1 cellular context compared by ENCODE assay signal in the genomic region with DNA sequence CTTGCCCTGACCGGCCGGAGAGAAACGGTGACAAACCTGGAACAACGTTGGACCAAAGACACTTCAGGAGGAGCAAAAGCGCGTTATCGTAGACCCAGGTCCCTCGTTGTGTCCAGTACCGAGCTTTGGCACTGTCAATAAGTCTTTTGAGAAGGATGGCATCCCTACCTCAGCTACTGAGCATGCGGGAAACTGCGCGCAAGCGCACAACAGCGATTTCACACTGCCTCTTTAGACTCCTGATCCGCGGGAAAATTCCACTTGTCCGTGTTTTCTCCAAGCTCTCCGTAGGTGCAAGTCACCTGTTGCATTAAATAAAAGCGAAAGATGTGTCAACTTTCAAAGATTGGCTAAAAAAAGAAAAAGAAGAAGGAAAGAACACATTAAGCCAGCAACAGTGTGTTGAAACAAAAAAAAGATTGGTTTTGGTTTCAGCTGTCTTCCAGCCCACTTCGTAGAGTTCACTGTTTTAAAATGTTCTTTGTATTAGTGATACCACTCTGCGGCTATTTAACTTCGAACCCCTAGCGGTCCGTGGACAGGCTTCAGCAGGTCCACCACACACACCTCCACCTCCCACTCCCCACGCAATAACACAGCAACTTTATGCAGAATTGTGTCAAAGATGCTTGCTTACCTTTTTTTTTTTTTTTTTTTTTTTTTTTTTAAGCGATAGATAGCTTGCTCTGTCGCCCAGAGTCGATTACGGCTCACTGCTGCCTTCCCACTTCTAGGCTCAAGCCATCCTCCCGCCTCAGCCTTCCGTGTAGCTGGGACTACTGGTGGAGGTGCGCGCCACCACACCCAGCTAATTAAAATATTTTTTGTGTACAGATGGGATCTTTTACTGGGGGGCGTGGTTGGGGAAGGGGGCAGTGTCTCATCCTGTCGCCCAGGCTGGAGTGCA.
TF ChIP-seq lines count a peak whose summit lies in the region.

A gene with protein sequence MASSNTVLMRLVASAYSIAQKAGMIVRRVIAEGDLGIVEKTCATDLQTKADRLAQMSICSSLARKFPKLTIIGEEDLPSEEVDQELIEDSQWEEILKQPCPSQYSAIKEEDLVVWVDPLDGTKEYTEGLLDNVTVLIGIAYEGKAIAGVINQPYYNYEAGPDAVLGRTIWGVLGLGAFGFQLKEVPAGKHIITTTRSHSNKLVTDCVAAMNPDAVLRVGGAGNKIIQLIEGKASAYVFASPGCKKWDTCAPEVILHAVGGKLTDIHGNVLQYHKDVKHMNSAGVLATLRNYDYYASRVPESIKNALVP (minus strand): TSS at position 139 of the 907 bp plus-strand sequence. CDS start 9,942 bp downstream, outside the sequence.

TF ChIP-seq in HepG2, 621 proteins besides CTCF, POLR2A, EP300 and RAD21 (continued from another document and continues in another):
- TF ChIP-seq, protein P1, sequence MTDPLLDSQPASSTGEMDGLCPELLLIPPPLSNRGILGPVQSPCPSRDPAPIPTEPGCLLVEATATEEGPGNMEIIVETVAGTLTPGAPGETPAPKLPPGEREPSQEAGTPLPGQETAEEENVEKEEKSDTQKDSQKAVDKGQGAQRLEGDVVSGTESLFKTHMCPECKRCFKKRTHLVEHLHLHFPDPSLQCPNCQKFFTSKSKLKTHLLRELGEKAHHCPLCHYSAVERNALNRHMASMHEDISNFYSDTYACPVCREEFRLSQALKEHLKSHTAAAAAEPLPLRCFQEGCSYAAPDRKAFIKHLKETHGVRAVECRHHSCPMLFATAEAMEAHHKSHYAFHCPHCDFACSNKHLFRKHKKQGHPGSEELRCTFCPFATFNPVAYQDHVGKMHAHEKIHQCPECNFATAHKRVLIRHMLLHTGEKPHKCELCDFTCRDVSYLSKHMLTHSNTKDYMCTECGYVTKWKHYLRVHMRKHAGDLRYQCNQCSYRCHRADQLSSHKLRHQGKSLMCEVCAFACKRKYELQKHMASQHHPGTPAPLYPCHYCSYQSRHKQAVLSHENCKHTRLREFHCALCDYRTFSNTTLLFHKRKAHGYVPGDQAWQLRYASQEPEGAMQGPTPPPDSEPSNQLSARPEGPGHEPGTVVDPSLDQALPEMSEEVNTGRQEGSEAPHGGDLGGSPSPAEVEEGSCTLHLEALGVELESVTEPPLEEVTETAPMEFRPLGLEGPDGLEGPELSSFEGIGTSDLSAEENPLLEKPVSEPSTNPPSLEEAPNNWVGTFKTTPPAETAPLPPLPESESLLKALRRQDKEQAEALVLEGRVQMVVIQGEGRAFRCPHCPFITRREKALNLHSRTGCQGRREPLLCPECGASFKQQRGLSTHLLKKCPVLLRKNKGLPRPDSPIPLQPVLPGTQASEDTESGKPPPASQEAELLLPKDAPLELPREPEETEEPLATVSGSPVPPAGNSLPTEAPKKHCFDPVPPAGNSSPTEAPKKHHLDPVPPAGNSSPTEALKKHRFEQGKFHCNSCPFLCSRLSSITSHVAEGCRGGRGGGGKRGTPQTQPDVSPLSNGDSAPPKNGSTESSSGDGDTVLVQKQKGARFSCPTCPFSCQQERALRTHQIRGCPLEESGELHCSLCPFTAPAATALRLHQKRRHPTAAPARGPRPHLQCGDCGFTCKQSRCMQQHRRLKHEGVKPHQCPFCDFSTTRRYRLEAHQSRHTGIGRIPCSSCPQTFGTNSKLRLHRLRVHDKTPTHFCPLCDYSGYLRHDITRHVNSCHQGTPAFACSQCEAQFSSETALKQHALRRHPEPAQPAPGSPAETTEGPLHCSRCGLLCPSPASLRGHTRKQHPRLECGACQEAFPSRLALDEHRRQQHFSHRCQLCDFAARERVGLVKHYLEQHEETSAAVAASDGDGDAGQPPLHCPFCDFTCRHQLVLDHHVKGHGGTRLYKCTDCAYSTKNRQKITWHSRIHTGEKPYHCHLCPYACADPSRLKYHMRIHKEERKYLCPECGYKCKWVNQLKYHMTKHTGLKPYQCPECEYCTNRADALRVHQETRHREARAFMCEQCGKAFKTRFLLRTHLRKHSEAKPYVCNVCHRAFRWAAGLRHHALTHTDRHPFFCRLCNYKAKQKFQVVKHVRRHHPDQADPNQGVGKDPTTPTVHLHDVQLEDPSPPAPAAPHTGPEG (CRISPR knock-in tag; IDR thresholded peaks at IDR 0.05), result 0 out of 2 replicates have a peak, but pooled peaks have one; percentile 20
- peak; percentile 80; the same call in 1 of the 2 replicates for TF ChIP-seq ZNF615 (CRISPR knock-in tag; IDR thresholded peaks at IDR 0.05; ENCODE audit: borderline replicate concordance)
- no peak for TF ChIP-seq ZNF672 (CRISPR knock-in tag; IDR thresholded peaks at IDR 0.05)
- no peak for TF ChIP-seq HNRNPUL1 (IDR thresholded peaks at IDR 0.05; ENCODE audit: low read depth, low read length)
- TF ChIP-seq KDM3A (CRISPR knock-in tag; IDR thresholded peaks at IDR 0.05; ENCODE audit: low read depth), result no peak
- TF ChIP-seq, protein P2, sequence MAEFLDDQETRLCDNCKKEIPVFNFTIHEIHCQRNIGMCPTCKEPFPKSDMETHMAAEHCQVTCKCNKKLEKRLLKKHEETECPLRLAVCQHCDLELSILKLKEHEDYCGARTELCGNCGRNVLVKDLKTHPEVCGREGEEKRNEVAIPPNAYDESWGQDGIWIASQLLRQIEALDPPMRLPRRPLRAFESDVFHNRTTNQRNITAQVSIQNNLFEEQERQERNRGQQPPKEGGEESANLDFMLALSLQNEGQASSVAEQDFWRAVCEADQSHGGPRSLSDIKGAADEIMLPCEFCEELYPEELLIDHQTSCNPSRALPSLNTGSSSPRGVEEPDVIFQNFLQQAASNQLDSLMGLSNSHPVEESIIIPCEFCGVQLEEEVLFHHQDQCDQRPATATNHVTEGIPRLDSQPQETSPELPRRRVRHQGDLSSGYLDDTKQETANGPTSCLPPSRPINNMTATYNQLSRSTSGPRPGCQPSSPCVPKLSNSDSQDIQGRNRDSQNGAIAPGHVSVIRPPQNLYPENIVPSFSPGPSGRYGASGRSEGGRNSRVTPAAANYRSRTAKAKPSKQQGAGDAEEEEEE (CRISPR knock-in tag; IDR thresholded peaks at IDR 0.05; ENCODE audit: borderline replicate concordance), result no peak
- TF ChIP-seq, protein P3, sequence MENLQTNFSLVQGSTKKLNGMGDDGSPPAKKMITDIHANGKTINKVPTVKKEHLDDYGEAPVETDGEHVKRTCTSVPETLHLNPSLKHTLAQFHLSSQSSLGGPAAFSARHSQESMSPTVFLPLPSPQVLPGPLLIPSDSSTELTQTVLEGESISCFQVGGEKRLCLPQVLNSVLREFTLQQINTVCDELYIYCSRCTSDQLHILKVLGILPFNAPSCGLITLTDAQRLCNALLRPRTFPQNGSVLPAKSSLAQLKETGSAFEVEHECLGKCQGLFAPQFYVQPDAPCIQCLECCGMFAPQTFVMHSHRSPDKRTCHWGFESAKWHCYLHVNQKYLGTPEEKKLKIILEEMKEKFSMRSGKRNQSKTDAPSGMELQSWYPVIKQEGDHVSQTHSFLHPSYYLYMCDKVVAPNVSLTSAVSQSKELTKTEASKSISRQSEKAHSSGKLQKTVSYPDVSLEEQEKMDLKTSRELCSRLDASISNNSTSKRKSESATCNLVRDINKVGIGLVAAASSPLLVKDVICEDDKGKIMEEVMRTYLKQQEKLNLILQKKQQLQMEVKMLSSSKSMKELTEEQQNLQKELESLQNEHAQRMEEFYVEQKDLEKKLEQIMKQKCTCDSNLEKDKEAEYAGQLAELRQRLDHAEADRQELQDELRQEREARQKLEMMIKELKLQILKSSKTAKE (CRISPR knock-in tag; IDR thresholded peaks at IDR 0.05; ENCODE audit: borderline replicate concordance), result no peak
- no peak for TF ChIP-seq IKZF1 (IDR thresholded peaks at IDR 0.05)
- TF ChIP-seq ERF (CRISPR knock-in tag; IDR thresholded peaks at IDR 0.05), result peak; percentile 43; the same call in 1 of the 2 replicates
- TF ChIP-seq, protein P4, sequence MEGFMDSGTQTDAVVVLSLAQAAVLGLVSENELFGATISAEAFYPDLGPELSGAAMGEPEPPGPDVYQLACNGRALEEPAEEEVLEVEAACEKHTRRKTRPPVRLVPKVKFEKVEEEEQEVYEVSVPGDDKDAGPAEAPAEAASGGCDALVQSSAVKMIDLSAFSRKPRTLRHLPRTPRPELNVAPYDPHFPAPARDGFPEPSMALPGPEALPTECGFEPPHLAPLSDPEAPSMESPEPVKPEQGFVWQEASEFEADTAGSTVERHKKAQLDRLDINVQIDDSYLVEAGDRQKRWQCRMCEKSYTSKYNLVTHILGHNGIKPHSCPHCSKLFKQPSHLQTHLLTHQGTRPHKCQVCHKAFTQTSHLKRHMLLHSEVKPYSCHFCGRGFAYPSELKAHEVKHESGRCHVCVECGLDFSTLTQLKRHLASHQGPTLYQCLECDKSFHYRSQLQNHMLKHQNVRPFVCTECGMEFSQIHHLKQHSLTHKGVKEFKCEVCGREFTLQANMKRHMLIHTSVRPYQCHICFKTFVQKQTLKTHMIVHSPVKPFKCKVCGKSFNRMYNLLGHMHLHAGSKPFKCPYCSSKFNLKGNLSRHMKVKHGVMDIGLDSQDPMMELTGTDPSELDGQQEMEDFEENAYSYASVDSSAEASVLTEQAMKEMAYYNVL (CRISPR knock-in tag; IDR thresholded peaks at IDR 0.05; ENCODE audit: borderline replicate concordance), result no peak
- TF ChIP-seq, protein P5, sequence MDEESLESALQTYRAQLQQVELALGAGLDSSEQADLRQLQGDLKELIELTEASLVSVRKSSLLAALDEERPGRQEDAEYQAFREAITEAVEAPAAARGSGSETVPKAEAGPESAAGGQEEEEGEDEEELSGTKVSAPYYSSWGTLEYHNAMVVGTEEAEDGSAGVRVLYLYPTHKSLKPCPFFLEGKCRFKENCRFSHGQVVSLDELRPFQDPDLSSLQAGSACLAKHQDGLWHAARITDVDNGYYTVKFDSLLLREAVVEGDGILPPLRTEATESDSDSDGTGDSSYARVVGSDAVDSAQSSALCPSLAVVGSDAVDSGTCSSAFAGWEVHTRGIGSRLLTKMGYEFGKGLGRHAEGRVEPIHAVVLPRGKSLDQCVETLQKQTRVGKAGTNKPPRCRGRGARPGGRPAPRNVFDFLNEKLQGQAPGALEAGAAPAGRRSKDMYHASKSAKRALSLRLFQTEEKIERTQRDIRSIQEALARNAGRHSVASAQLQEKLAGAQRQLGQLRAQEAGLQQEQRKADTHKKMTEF (CRISPR knock-in tag; IDR thresholded peaks at IDR 0.05), result peak; percentile 57
- TF ChIP-seq, protein P6, sequence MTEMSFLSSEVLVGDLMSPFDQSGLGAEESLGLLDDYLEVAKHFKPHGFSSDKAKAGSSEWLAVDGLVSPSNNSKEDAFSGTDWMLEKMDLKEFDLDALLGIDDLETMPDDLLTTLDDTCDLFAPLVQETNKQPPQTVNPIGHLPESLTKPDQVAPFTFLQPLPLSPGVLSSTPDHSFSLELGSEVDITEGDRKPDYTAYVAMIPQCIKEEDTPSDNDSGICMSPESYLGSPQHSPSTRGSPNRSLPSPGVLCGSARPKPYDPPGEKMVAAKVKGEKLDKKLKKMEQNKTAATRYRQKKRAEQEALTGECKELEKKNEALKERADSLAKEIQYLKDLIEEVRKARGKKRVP (CRISPR knock-in tag; IDR thresholded peaks at IDR 0.05), result no peak
- no peak for TF ChIP-seq RFX1 (IDR thresholded peaks at IDR 0.05)
- TF ChIP-seq PHF8 (CRISPR knock-in tag; IDR thresholded peaks at IDR 0.05), result peak; percentile 68
- TF ChIP-seq, protein P7, sequence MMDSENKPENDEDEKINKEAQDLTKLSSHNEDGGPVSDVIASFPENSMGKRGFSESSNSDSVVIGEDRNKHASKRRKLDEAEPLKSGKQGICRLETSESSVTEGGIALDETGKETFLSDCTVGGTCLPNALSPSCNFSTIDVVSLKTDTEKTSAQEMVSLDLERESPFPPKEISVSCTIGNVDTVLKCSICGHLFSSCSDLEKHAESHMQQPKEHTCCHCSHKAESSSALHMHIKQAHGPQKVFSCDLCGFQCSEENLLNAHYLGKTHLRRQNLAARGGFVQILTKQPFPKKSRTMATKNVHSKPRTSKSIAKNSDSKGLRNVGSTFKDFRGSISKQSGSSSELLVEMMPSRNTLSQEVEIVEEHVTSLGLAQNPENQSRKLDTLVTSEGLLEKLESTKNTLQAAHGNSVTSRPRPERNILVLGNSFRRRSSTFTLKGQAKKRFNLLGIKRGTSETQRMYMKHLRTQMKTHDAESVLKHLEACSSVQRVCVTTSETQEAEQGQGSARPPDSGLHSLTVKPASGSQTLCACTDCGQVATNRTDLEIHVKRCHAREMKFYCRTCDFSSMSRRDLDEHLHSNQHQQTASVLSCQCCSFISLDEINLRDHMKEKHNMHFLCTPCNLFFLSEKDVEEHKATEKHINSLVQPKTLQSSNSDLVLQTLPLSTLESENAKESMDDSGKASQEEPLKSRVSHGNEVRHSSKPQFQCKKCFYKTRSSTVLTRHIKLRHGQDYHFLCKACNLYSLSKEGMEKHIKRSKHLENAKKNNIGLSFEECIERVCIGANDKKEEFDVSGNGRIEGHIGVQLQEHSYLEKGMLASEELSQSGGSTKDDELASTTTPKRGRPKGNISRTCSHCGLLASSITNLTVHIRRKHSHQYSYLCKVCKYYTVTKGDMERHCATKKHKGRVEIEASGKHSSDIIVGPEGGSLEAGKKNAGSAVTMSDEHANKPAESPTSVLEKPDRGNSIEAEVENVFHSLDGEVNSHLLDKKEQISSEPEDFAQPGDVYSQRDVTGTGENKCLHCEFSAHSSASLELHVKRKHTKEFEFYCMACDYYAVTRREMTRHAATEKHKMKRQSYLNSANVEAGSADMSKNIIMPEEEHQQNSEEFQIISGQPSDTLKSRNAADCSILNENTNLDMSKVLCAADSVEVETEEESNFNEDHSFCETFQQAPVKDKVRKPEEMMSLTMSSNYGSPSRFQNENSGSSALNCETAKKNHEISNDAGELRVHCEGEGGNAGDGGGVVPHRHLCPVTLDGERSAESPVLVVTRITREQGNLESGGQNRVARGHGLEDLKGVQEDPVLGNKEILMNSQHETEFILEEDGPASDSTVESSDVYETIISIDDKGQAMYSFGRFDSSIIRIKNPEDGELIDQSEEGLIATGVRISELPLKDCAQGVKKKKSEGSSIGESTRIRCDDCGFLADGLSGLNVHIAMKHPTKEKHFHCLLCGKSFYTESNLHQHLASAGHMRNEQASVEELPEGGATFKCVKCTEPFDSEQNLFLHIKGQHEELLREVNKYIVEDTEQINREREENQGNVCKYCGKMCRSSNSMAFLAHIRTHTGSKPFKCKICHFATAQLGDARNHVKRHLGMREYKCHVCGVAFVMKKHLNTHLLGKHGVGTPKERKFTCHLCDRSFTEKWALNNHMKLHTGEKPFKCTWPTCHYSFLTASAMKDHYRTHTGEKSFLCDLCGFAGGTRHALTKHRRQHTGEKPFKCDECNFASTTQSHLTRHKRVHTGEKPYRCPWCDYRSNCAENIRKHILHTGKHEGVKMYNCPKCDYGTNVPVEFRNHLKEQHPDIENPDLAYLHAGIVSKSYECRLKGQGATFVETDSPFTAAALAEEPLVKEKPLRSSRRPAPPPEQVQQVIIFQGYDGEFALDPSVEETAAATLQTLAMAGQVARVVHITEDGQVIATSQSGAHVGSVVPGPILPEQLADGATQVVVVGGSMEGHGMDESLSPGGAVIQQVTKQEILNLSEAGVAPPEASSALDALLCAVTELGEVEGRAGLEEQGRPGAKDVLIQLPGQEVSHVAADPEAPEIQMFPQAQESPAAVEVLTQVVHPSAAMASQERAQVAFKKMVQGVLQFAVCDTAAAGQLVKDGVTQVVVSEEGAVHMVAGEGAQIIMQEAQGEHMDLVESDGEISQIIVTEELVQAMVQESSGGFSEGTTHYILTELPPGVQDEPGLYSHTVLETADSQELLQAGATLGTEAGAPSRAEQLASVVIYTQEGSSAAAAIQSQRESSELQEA (CRISPR knock-in tag; IDR thresholded peaks at IDR 0.05; ENCODE audit: not compliant biosample characterization), result no peak
